ENCODE assay signal across 16 cellular contexts in genomic region chr2:66448592-66448991, GRCh38. TPM values are rescaled to one million over a fixed set of nuclear protein-coding genes. Genes with fewer than 3 reads are reported as not detected.
"Had no signal": no experiment of that assay in that cellular context is flagged by ENCODE, and none has a peak within 500 bp of the region (broad histone marks: within the 10 kb centered on the region; RNA-seq: fewer than 3 reads in every experiment).

No MANE protein-coding gene starts in this region.

- H3K9me3 Mint-ChIP-seq: activated naive CD8-positive, alpha-beta T cell treated with anti-CD3 and anti-CD28 coated beads, Interleukin-2, amount 50 U/mL, for 24 hours; activated T-helper 17 cell treated with anti-CD3 and anti-CD28 coated beads, Interleukin-2, amount 50 U/mL, for 72 hours had no signal

- H3K9me3 ChIP-seq: tibial artery had no signal

- H3K4me1 Mint-ChIP-seq: activated naive CD8-positive, alpha-beta T cell treated with anti-CD3 and anti-CD28 coated beads, Interleukin-2, amount 50 U/mL, for 24 hours; activated T-helper 17 cell treated with anti-CD3 and anti-CD28 coated beads, Interleukin-2, amount 50 U/mL, for 72 hours; naive thymus-derived CD4-positive, alpha-beta T cell had no signal

- H3K27ac ChIP-seq: foreskin keratinocyte, skin epidermis, tibial artery had no signal

- ATAC-seq: activated naive CD8-positive, alpha-beta T cell treated with anti-CD3 and anti-CD28 coated beads, Interleukin-2, amount 50 U/mL, for 24 hours; activated T-helper 17 cell treated with anti-CD3 and anti-CD28 coated beads, Interleukin-2, amount 50 U/mL, for 72 hours; esophagus mucosa; foreskin keratinocyte; naive thymus-derived CD4-positive, alpha-beta T cell had no signal

- H3K27ac Mint-ChIP-seq: activated naive CD8-positive, alpha-beta T cell treated with anti-CD3 and anti-CD28 coated beads, Interleukin-2, amount 50 U/mL, for 24 hours; activated T-helper 17 cell treated with anti-CD3 and anti-CD28 coated beads, Interleukin-2, amount 50 U/mL, for 72 hours; naive thymus-derived CD4-positive, alpha-beta T cell had no signal

- H3K4me3 Mint-ChIP-seq: activated naive CD8-positive, alpha-beta T cell treated with anti-CD3 and anti-CD28 coated beads, Interleukin-2, amount 50 U/mL, for 24 hours; activated T-helper 17 cell treated with anti-CD3 and anti-CD28 coated beads, Interleukin-2, amount 50 U/mL, for 72 hours; naive thymus-derived CD4-positive, alpha-beta T cell had no signal

- DNase-seq: activated CD4-positive, alpha-beta T cell treated with anti-CD3 and anti-CD28 coated beads, Interleukin-2, amount 50 U/mL, for 48 hours; activated CD4-positive, CD25-positive, alpha-beta regulatory T cell treated with anti-CD3 and anti-CD28 coated beads, Interleukin-2, amount 50 U/mL, for 72 hours; activated naive CD4-positive, alpha-beta T cell treated with Interleukin-2 at 50 U/mL for 16 hours; activated naive CD8-positive, alpha-beta T cell treated with anti-CD3 and anti-CD28 coated beads, Interleukin-2, amount 50 U/mL, for 24 hours; glutamatergic neuron; naive thymus-derived CD4-positive, alpha-beta T cell; posterior cingulate gyrus; stimulated activated CD4-positive, alpha-beta T cell treated with anti-CD3 and anti-CD28 coated beads, Interleukin-4, amount 100 ng/mL, for 24 hours; stimulated activated naive CD4-positive, alpha-beta T cell; tibial artery had no signal

- H3K4me3 ChIP-seq: lung, skin epidermis, tibial artery had no signal

- H3K27me3 ChIP-seq: foreskin keratinocyte, tibial artery had no signal

- H3K4me1 ChIP-seq: foreskin keratinocyte had no signal

RNA-seq across cellular contexts. Expression of gene MEIS1, which starts 13.7 kb away (rescaled TPM):
- total RNA-seq: activated T-helper 17 cell treated with anti-CD3 and anti-CD28 coated beads, Interleukin-2, amount 50 U/mL, for 72 hours; T-helper 1 cell treated with Interleukin-12 subunit alpha and Interleukin-12 subunit beta and Interleukin-4 antibody, amounts not matched to agents 30 ng/mL and 1 ng/mL, for 36 hours had no signal
